8 cellular contexts compared by ENCODE assay signal in genomic region chr4:163331629-163332360, GRCh38. TPM values are rescaled to one million over a fixed set of nuclear protein-coding genes. Genes with fewer than 3 reads are reported as not detected.
DNase-seq lines count a peak whose midpoint lies in the region; ATAC-seq and TF ChIP-seq lines count a peak whose summit lies in the region.

No MANE protein-coding gene starts in this region.

- CTCF ChIA-PET in RWPE1 (lab: Yijun Ruan, JAX) = interaction anchor here (0.6 to 2.1 kb wide), 8 partner anchors 25 to 834 kb away, joined by 3 to 8 read pairs (median 3); no protein-coding TSS in a partner anchor

- peak; percentile 36 for ATAC-seq in GM19395 (IDR thresholded peaks at IDR 0.05; ENCODE audit: unreplicated experiment)
- ATAC-seq in HG02642 (IDR thresholded peaks at IDR 0.05; ENCODE audit: poor library complexity, unreplicated experiment) = no peak
- no peak for ATAC-seq in HG02623 (IDR thresholded peaks at IDR 0.05; ENCODE audit: unreplicated experiment)
- ATAC-seq in GM18873 (IDR thresholded peaks at IDR 0.05; ENCODE audit: low FRiP score, unreplicated experiment) = no peak

- H3K9me3 ChIP-seq in neuron (ENCODE audit: low read length) = no peaks in the 10 kb centered on the region

- H3K4me3 ChIP-seq in fibroblast of the aortic adventitia (ENCODE audit: low read depth, low read length) (peak overlapping the region; percentile 69), neuron (ENCODE audit: low read length) (peak overlapping the region; percentile 75)

- DNase-seq in RWPE1 (ENCODE audit: low spot score) (peak; percentile 20), fibroblast of the aortic adventitia (ENCODE audit: low read depth) (peak; percentile 14), NK-92 (lab: John Stamatoyannopoulos, UW; ENCODE audit: unreplicated experiment) (no peak)

- TF ChIP-seq CTCF in RWPE1 (conservative IDR thresholded peaks at IDR 0.05; ENCODE audit: low read depth) (no peak), fibroblast of the aortic adventitia (IDR thresholded peaks at IDR 0.05; ENCODE audit: insufficient read depth, low read length) (no peak)

- H3K36me3 ChIP-seq in neuron (ENCODE audit: insufficient read depth, low read length) = no peaks in the 10 kb centered on the region

- H2AFZ ChIP-seq in neuron (ENCODE audit: low read depth, low read length) = peak overlapping the region; percentile 98

- POLR2A ChIA-PET in RWPE1 (lab: Yijun Ruan, JAX; ENCODE audit: low non-redundant PET) = no interaction called here

- peaks cover 16% of the 10 kb centered on the region for H3K27me3 ChIP-seq in neuron (ENCODE audit: insufficient read depth, low read length)

- peaks cover 8% of the 10 kb centered on the region for H3K4me1 ChIP-seq in neuron (ENCODE audit: insufficient read depth, low read length)

- no peak overlapping the region for H3K27ac ChIP-seq in RWPE1

RNA-seq across cellular contexts. Expression of gene NPY1R, which starts 0.6 kb away (rescaled TPM):
- total RNA-seq in fibroblast of the aortic adventitia (ENCODE audit: low replicate concordance) = 0.09 and 1.1 TPM in 2 replicates

RNA-seq across cellular contexts. Expression of gene NPY5R, which starts 11.9 kb away (rescaled TPM):
- total RNA-seq in fibroblast of the aortic adventitia (ENCODE audit: low replicate concordance) = not detected in 2 replicates
